In genomic region chr6:57174511-57174907, GRCh38 we compare ENCODE assay signal across 10 cellular contexts. TPM values are rescaled to one million over a fixed set of nuclear protein-coding genes. Genes with fewer than 3 reads are reported as not detected.
A peak's percentile ranks its signal among the peaks of the same experiment; 100 is the strongest.
DNase-seq lines count a peak whose midpoint lies in the region; ATAC-seq and TF ChIP-seq lines count a peak whose summit lies in the region.
"Had no signal": no experiment of that assay in that cellular context is flagged by ENCODE, and none has a peak within 500 bp of the region (broad histone marks: within the 10 kb centered on the region; RNA-seq: fewer than 3 reads in every experiment).

No MANE protein-coding gene starts in this region.

- peaks cover 4 to 5% of the 10 kb centered on the region in 2 donors for H3K36me3 Mint-ChIP-seq in activated T-cell treated with anti-CD3 and anti-CD28 coated beads, Interleukin-2, amount 50 U/mL, for 72 hours (ENCODE audit: insufficient read depth in 2 of 2)
- no peaks in the 10 kb centered on the region for H3K36me3 Mint-ChIP-seq in effector memory CD8-positive, alpha-beta T cell (ENCODE audit: insufficient read depth)
- H3K36me3 Mint-ChIP-seq in CD14-positive monocyte, result peaks cover 0 to 3% of the 10 kb centered on the region in 2 donors

- H3K9me2 ChIP-seq in PC-9 (ENCODE audit: insufficient read depth), result no peaks in the 10 kb centered on the region

- BruUV-seq in PC-9 (replicated peaks; lab: Mats Ljungman, UMichigan), result no TSS peak

- POLR2A ChIA-PET in PC-9 (lab: Charles Lee; ENCODE audit: unreplicated experiment), result interaction anchor here (0.7 kb wide), 1 partner anchor 47 kb away, joined by 3 read pairs; no protein-coding TSS in a partner anchor

- H3K36me3 ChIP-seq in PC-9 (ENCODE audit: low read depth), result peaks cover 12% of the 10 kb centered on the region
- no peaks in the 10 kb centered on the region for H3K36me3 ChIP-seq in stomach

- H3K9me3 Mint-ChIP-seq in activated T-cell treated with anti-CD3 and anti-CD28 coated beads, Interleukin-2, amount 50 U/mL, for 72 hours, result no peaks in the 10 kb centered on the region
- H3K9me3 Mint-ChIP-seq in effector memory CD8-positive, alpha-beta T cell, result no peaks in the 10 kb centered on the region
- peaks cover 0 to 1% (median 0%) of the 10 kb centered on the region in 7 donors for H3K9me3 Mint-ChIP-seq in CD14-positive monocyte

- ATAC-seq in activated T-cell treated with anti-CD3 and anti-CD28 coated beads, Interleukin-2, amount 50 U/mL, for 72 hours (replicated peaks in 1 of 2), result no peak
- no peak for ATAC-seq in effector memory CD8-positive, alpha-beta T cell (replicated peaks)

- 72 to 91% (median 89%) methylated on average over 3 of the region's 3 CpGs for WGBS in stomach, 5 donors

- H3K79me2 ChIP-seq in PC-9 (ENCODE audit: low read depth), result peaks cover 70% of the 10 kb centered on the region

- no peak for TF ChIP-seq POLR2A in stomach (IDR thresholded peaks at IDR 0.05)

- intact Hi-C loops in PC-9 (cut with micrococcal nuclease; ENCODE audit: unreplicated experiment) (loop anchor here (10.0 kb wide), 1 partner anchor 270 kb away; no protein-coding TSS in a partner anchor), stomach (cut with DNase I; ENCODE audit: low total_unique reads) (no loop called here), CD14-positive monocyte (cut with micrococcal nuclease) (no loop called here)

- DNase-seq in activated T-cell treated with anti-CD3 and anti-CD28 coated beads, Interleukin-2, amount 50 U/mL, for 72 hours, result no peak
- DNase-seq in activated T-cell treated with anti-CD3 and anti-CD28 coated beads, Interleukin-2, amount 50 U/mL, for 48 hours, result no peak
- DNase-seq in PC-9, result no peak
- peak; percentile 38 for DNase-seq in fibroblast of peridontal ligament (ENCODE audit: extremely low read depth)
- DNase-seq in stomach, result no peak
- DNase-seq in effector memory CD8-positive, alpha-beta T cell, result no peak
- no peak for DNase-seq in CD14-positive monocyte (ENCODE audit: low spot score)
- no peak for DNase-seq in midbrain (lab: John Stamatoyannopoulos, UW)
- DNase-seq: activated CD4-positive, CD25-positive, alpha-beta regulatory T cell treated with anti-CD3 and anti-CD28 coated beads, Interleukin-2, amount 50 U/mL, for 72 hours had no signal

- H3K27ac Mint-ChIP-seq in activated T-cell treated with anti-CD3 and anti-CD28 coated beads, Interleukin-2, amount 50 U/mL, for 72 hours, result no peak overlapping the region
- H3K27ac Mint-ChIP-seq in effector memory CD8-positive, alpha-beta T cell, result no peak overlapping the region
- no peak overlapping the region for H3K27ac Mint-ChIP-seq in CD14-positive monocyte
- H3K27ac Mint-ChIP-seq: B cell had no signal

- no peaks in the 10 kb centered on the region for H3K27me3 Mint-ChIP-seq in activated T-cell treated with anti-CD3 and anti-CD28 coated beads, Interleukin-2, amount 50 U/mL, for 72 hours (ENCODE audit: low read depth)
- H3K27me3 Mint-ChIP-seq in effector memory CD8-positive, alpha-beta T cell, result no peaks in the 10 kb centered on the region
- H3K27me3 Mint-ChIP-seq in CD14-positive monocyte (ENCODE audit: low read depth in 3 of 3), result peaks cover 6 to 10% (median 7%) of the 10 kb centered on the region in 3 donors
- H3K27me3 Mint-ChIP-seq: B cell had no signal

- no peak for TF ChIP-seq EP300 in stomach (IDR thresholded peaks at IDR 0.05)

- H3K4me3 ChIP-seq in PC-9 (peak overlapping the region; percentile 91), stomach (peak overlapping the region in 3 of 4 donors; percentile 64 to 73 (median 71))

- H3K9me3 ChIP-seq in PC-9 (ENCODE audit: insufficient read depth, low read depth) (no peaks in the 10 kb centered on the region), stomach (no peaks in the 10 kb centered on the region)

- H3K4me1 Mint-ChIP-seq in activated T-cell treated with anti-CD3 and anti-CD28 coated beads, Interleukin-2, amount 50 U/mL, for 72 hours (ENCODE audit: low read depth), result peaks cover 48% of the 10 kb centered on the region
- H3K4me1 Mint-ChIP-seq in effector memory CD8-positive, alpha-beta T cell (ENCODE audit: low read depth in 2 of 2), result peaks cover 14 to 19% of the 10 kb centered on the region in 2 donors
- H3K4me1 Mint-ChIP-seq in CD14-positive monocyte, result peaks cover 20% of the 10 kb centered on the region

- peak overlapping the region; percentile 88 for H3K4me2 ChIP-seq in PC-9

- CTCF ChIA-PET in PC-9 (lab: Charles Lee), result no interaction called here

- peaks cover 30% of the 10 kb centered on the region for H3K4me1 ChIP-seq in PC-9 (replicated peaks; ENCODE audit: insufficient read depth)
- peaks cover 9 to 71% (median 34%) of the 10 kb centered on the region in 4 donors for H3K4me1 ChIP-seq in stomach

- H2AFZ ChIP-seq in PC-9, result peak overlapping the region; percentile 91

- H3F3A ChIP-seq in PC-9 (ENCODE audit: insufficient read depth, low read depth), result peaks cover 24% of the 10 kb centered on the region; the same call in 1 of the 2 replicates

- H3K27me3 ChIP-seq in PC-9 (ENCODE audit: insufficient read depth, low read depth) (no peaks in the 10 kb centered on the region), stomach (no peaks in the 10 kb centered on the region)

- no peak for TF ChIP-seq CTCF in PC-9 (conservative IDR thresholded peaks at IDR 0.05)
- TF ChIP-seq CTCF in stomach (IDR thresholded peaks at IDR 0.05), result no peak
- TF ChIP-seq CTCF in CD14-positive monocyte (IDR thresholded peaks at IDR 0.05), result no peak

- H3K27ac ChIP-seq in PC-9, result peak overlapping the region; percentile 87
- H3K27ac ChIP-seq in stomach, result peak overlapping the region in 4 of 5 donors; percentile 89 to 97 (median 92)

- H3K4me3 Mint-ChIP-seq in activated T-cell treated with anti-CD3 and anti-CD28 coated beads, Interleukin-2, amount 50 U/mL, for 72 hours, result peak overlapping the region; percentile 88 to 95
- no peak overlapping the region for H3K4me3 Mint-ChIP-seq in effector memory CD8-positive, alpha-beta T cell
- no peak overlapping the region for H3K4me3 Mint-ChIP-seq in CD14-positive monocyte

- H4K20me1 ChIP-seq in PC-9 (ENCODE audit: insufficient read depth), result no peaks in the 10 kb centered on the region

RNA-seq across cellular contexts. Expression of gene BAG2, which starts 2.4 kb away (rescaled TPM):
- total RNA-seq in activated T-cell treated with anti-CD3 and anti-CD28 coated beads, Interleukin-2, amount 50 U/mL, for 72 hours, result 1 to 10 TPM; 5.5 to 5.8 TPM
- total RNA-seq in PC-9 (2021) (9.0 and 11.0 TPM in 2 replicates), stomach (10 to 100 TPM in 3 of 5 donors, 1 to 10 TPM in 2; 2.0 to 48.7 (median 19.8) TPM)
- polyA plus RNA-seq in stomach (1 to 10 TPM; 3.4 to 5.1 (median 3.8) TPM), CD14-positive monocyte (under 1 TPM; 0.09 to 0.20 TPM)

RNA-seq across cellular contexts. Expression of gene RAB23, which starts 47.6 kb away (rescaled TPM):
- total RNA-seq in activated T-cell treated with anti-CD3 and anti-CD28 coated beads, Interleukin-2, amount 50 U/mL, for 72 hours, result 1 to 10 TPM; 2.0 to 2.2 TPM
- total RNA-seq in PC-9 (2021) (9.3 and 13.8 TPM in 2 replicates), stomach (10 to 100 TPM; 11.1 to 51.3 (median 23.8) TPM)
- polyA plus RNA-seq in stomach (10 to 100 TPM in 2 of 3 donors, 1 to 10 TPM in 1; 5.5 to 11.3 (median 10.5) TPM), CD14-positive monocyte (under 1 TPM; 0.25 to 0.46 TPM)

Comparison
In these comparisons a context has a peak if more than half of its experiments do, and no peak if none do; other contexts are left out.
1. H3K4me3 Mint-ChIP-seq: peak in activated T-cell treated with anti-CD3 and anti-CD28 coated beads, Interleukin-2, amount 50 U/mL, for 72 hours (2 of 2); none in effector memory CD8-positive, alpha-beta T cell (0 of 2) and CD14-positive monocyte (0 of 2).